Comparison of ENCODE assay signal across 8 cellular contexts in the genomic region with DNA sequence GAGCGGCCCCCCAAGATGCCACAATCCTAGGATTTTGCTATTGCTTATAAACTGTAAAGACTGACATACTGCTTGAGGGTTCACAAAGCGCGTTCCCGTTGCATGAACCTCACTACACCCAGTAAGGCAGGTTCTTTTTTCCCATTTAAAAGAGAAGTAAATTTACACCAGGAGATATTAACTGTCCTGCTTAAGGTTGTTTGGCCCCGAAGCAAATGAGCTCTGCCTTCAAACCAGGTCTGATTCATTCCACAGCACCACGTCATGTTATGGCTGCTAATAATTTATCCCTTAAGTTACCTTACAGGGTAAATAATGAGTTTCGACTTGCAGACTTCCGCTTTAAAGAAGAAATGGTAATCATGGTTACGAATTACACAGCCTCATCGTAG. TPM values are rescaled to one million over a fixed set of nuclear protein-coding genes. Genes with fewer than 3 reads are reported as not detected.
DNase-seq lines count a peak whose midpoint lies in the region; ATAC-seq and TF ChIP-seq lines count a peak whose summit lies in the region.

No MANE protein-coding gene starts in this region.

- TF ChIP-seq CTCF in SU-DHL-6 (IDR thresholded peaks at IDR 0.05; ENCODE audit: insufficient read depth, low read length, poor library complexity, severe bottlenecking): no peak
- TF ChIP-seq CTCF in coronary artery (IDR thresholded peaks at IDR 0.05): no peak
- TF ChIP-seq CTCF in thyroid gland (IDR thresholded peaks at IDR 0.05): no peak

- H3K79me2 ChIP-seq in SU-DHL-6 (ENCODE audit: insufficient read depth, low read length): peaks cover 29% of the 10 kb centered on the region; the same call in 1 of the 2 replicates

- peak overlapping the region; percentile 84 for H2AFZ ChIP-seq in SU-DHL-6 (ENCODE audit: low read depth, low read length, severe bottlenecking)

- peak overlapping the region; percentile 83 for H3K4me2 ChIP-seq in SU-DHL-6 (ENCODE audit: low read depth, low read length, poor library complexity, severe bottlenecking)

- peaks cover 23% of the 10 kb centered on the region for H3F3A ChIP-seq in SU-DHL-6 (ENCODE audit: insufficient read depth)

- DNase-seq in coronary artery (ENCODE audit: low spot score) (no peak), memory B cell (ENCODE audit: low spot score in 2 of 2) (peak in 1 of 2 donors; percentile 41), thyroid gland (no peak), NCI-H1436 treated with DMSO at 0.1 percent for 48 hours (lab: John Stamatoyannopoulos, UW) (no peak)

- H3K36me3 Mint-ChIP-seq in memory B cell: peaks cover 1% of the 10 kb centered on the region

- peaks cover 23 to 26% of the 10 kb centered on the region in 2 donors for H3K4me1 ChIP-seq in thyroid gland

- H3K4me3 ChIP-seq in GM08714 (ENCODE audit: low read length) (peak overlapping the region; percentile 99), SU-DHL-6 (ENCODE audit: insufficient read depth, low read length, poor library complexity, severe bottlenecking) (peak overlapping the region; percentile 64), coronary artery (peak overlapping the region; percentile 90), thyroid gland (replicated peaks in 1 of 3) (peak overlapping the region in 2 of 3 donors; percentile 36 to 89)

- intact Hi-C loops in thyroid gland (cut with DNase I): loop anchor here (10.0 kb wide), 1 partner anchor 108 kb away; a partner anchor contains a TSS

- TF ChIP-seq POLR2A in thyroid gland (IDR thresholded peaks at IDR 0.05): no peak

- H4K20me1 ChIP-seq in SU-DHL-6 (ENCODE audit: low read depth, low read length): no peaks in the 10 kb centered on the region; the same call in 1 of the 2 replicates

- H3K9me3 ChIP-seq in SU-DHL-6 (ENCODE audit: insufficient read depth, low read length) (no peaks in the 10 kb centered on the region), thyroid gland (no peaks in the 10 kb centered on the region)

- H3K36me3 ChIP-seq in SU-DHL-6 (ENCODE audit: low read length): no peaks in the 10 kb centered on the region
- no peaks in the 10 kb centered on the region for H3K36me3 ChIP-seq in thyroid gland

- H3K27ac ChIP-seq in SU-DHL-6 (ENCODE audit: low read depth, low read length): peak overlapping the region; percentile 67
- peak overlapping the region; percentile 88 for H3K27ac ChIP-seq in coronary artery
- peak overlapping the region; percentile 19 to 71 (median 69) for H3K27ac ChIP-seq in thyroid gland

- peaks cover 19% of the 10 kb centered on the region for H3K4me1 Mint-ChIP-seq in memory B cell

- no peaks in the 10 kb centered on the region for H3K27me3 Mint-ChIP-seq in memory B cell

- H3K27me3 ChIP-seq in SU-DHL-6 (ENCODE audit: low read length) (no peaks in the 10 kb centered on the region), thyroid gland (no peaks in the 10 kb centered on the region)

- H3K4me3 Mint-ChIP-seq in memory B cell: peak overlapping the region; percentile 97

- H3K27ac Mint-ChIP-seq in memory B cell: peak overlapping the region; percentile 97

- 3 to 4% methylated on average over 10 of the region's 10 CpGs for WGBS in thyroid gland, 2 donors

- peak overlapping the region; percentile 65 for H3K9ac ChIP-seq in SU-DHL-6 (ENCODE audit: low read length)

- H3K9me3 Mint-ChIP-seq in memory B cell: no peaks in the 10 kb centered on the region

- ATAC-seq in HG02943 (IDR thresholded peaks at IDR 0.05; ENCODE audit: low read depth, unreplicated experiment) (peak; percentile 21), memory B cell (ENCODE audit: low read depth) (peak; percentile 43), GM18519 (IDR thresholded peaks at IDR 0.05; ENCODE audit: low FRiP score, unreplicated experiment) (no peak)

- H3K9me2 ChIP-seq in SU-DHL-6 (replicated peaks; ENCODE audit: insufficient read depth, low read length): no peaks in the 10 kb centered on the region

RNA-seq across cellular contexts. Expression of a gene that starts 0.6 kb away (rescaled TPM):
- 10 to 100 TPM in 1 of 4 donors, 1 to 10 TPM in 3; 5.2 to 11.7 (median 6.6) TPM for total RNA-seq in thyroid gland

RNA-seq across cellular contexts. Expression of a gene that starts 1.2 kb away (rescaled TPM):
- 10 to 100 TPM in 1 of 4 donors, 1 to 10 TPM in 3; 7.1 to 13.3 (median 8.8) TPM for total RNA-seq in thyroid gland

RNA-seq across cellular contexts. Expression of a gene that starts 37.5 kb away (rescaled TPM):
- 10 to 100 TPM; 26.6 to 38.5 (median 32.9) TPM for total RNA-seq in thyroid gland
